ENCODE assay signal across 9 cellular contexts in genomic region chr10:27258838-27259532, GRCh38. TPM values are rescaled to one million over a fixed set of nuclear protein-coding genes. Genes with fewer than 3 reads are reported as not detected.
DNase-seq lines count a peak whose midpoint lies in the region; ATAC-seq, FAIRE-seq and TF ChIP-seq lines count a peak whose summit lies in the region.
"Had no signal": no experiment of that assay in that cellular context is flagged by ENCODE, and none has a peak within 500 bp of the region (broad histone marks: within the 10 kb centered on the region; RNA-seq: fewer than 3 reads in every experiment).

No MANE protein-coding gene starts in this region.

- H3K4me1 Mint-ChIP-seq in activated T-helper 17 cell treated with anti-CD3 and anti-CD28 coated beads, Interleukin-2, amount 50 U/mL, for 72 hours: peaks cover 11% of the 10 kb centered on the region

- H3K27ac Mint-ChIP-seq in activated T-helper 17 cell treated with anti-CD3 and anti-CD28 coated beads, Interleukin-2, amount 50 U/mL, for 72 hours: peak overlapping the region; percentile 44

- no peak overlapping the region for H3K9ac ChIP-seq in rectal smooth muscle tissue (ENCODE audit: low read length)

- no peak for TF ChIP-seq CTCF in left ventricle myocardium inferior (IDR thresholded peaks at IDR 0.05; ENCODE audit: borderline replicate concordance)

- DNase-seq in left ventricle myocardium inferior: no peak
- no peak for DNase-seq in HEK293T (ENCODE audit: extremely low spot score)
- no peak for DNase-seq in RCC 7860 (ENCODE audit: low spot score)

- POLR2A ChIA-PET in HEK293T (lab: Yijun Ruan, JAX): interaction anchor here (1.4 kb wide), 1 partner anchor 17 kb away, joined by 3 read pairs; no protein-coding TSS in a partner anchor

- FAIRE-seq in RCC 7860 (lab: Jason Lieb, UNC): no peak
- FAIRE-seq: islet of Langerhans had no signal

- peaks cover 18% of the 10 kb centered on the region for H3K27me3 Mint-ChIP-seq in activated T-helper 17 cell treated with anti-CD3 and anti-CD28 coated beads, Interleukin-2, amount 50 U/mL, for 72 hours

- no peaks in the 10 kb centered on the region for H3K36me3 ChIP-seq in left ventricle myocardium inferior
- H3K36me3 ChIP-seq in rectal smooth muscle tissue (ENCODE audit: control insufficient read depth, insufficient read depth, low read length): no peaks in the 10 kb centered on the region

- ATAC-seq in HG02588 (IDR thresholded peaks at IDR 0.05; ENCODE audit: unreplicated experiment) (peak; percentile 64), HG02870 (IDR thresholded peaks at IDR 0.05; ENCODE audit: unreplicated experiment) (no peak)
- ATAC-seq in activated T-helper 17 cell treated with anti-CD3 and anti-CD28 coated beads, Interleukin-2, amount 50 U/mL, for 72 hours (replicated peaks): peak; percentile 69

- no peaks in the 10 kb centered on the region for H3K36me3 Mint-ChIP-seq in activated T-helper 17 cell treated with anti-CD3 and anti-CD28 coated beads, Interleukin-2, amount 50 U/mL, for 72 hours (ENCODE audit: low read depth)

- H3K4me3 Mint-ChIP-seq in activated T-helper 17 cell treated with anti-CD3 and anti-CD28 coated beads, Interleukin-2, amount 50 U/mL, for 72 hours: peak overlapping the region; percentile 86

- H3K27me3 ChIP-seq in left ventricle myocardium inferior (ENCODE audit: low read depth) (peaks cover 44% of the 10 kb centered on the region), rectal smooth muscle tissue (ENCODE audit: control insufficient read depth, insufficient read depth, low read length) (peaks cover 3% of the 10 kb centered on the region)

- H3K4me1 ChIP-seq in left ventricle myocardium inferior: peaks cover 12% of the 10 kb centered on the region
- no peaks in the 10 kb centered on the region for H3K4me1 ChIP-seq in rectal smooth muscle tissue (ENCODE audit: control insufficient read depth, insufficient read depth, low read length)

- CTCF ChIA-PET in HEK293T (lab: Yijun Ruan, JAX): no interaction called here

- H3K27ac ChIP-seq in left ventricle myocardium inferior (replicated peaks): no peak overlapping the region
- no peak overlapping the region for H3K27ac ChIP-seq in rectal smooth muscle tissue (ENCODE audit: low read depth, low read length)

- intact Hi-C loops in left ventricle myocardium inferior (cut with micrococcal nuclease): no loop called here

- H3K9me3 Mint-ChIP-seq in activated T-helper 17 cell treated with anti-CD3 and anti-CD28 coated beads, Interleukin-2, amount 50 U/mL, for 72 hours: no peaks in the 10 kb centered on the region

- H3K4me3 ChIP-seq in GM08714 (ENCODE audit: low read length): peak overlapping the region; percentile 54; the same call in 1 of the 2 replicates
- peak overlapping the region; percentile 72 for H3K4me3 ChIP-seq in left ventricle myocardium inferior
- peak overlapping the region; percentile 65 for H3K4me3 ChIP-seq in rectal smooth muscle tissue (ENCODE audit: low read length)

- no peaks in the 10 kb centered on the region for H3K9me3 ChIP-seq in left ventricle myocardium inferior (replicated peaks)

TF ChIP-seq in HEK293T, 16 proteins besides CTCF, POLR2A, EP300 and RAD21:
- TF ChIP-seq FOXA1 (IDR thresholded peaks at IDR 0.05): no peak
- TF ChIP-seq CTBP1 (IDR thresholded peaks at IDR 0.05; ENCODE audit: borderline replicate concordance): no peak
- no peak for TF ChIP-seq HDGF (IDR thresholded peaks at IDR 0.05; ENCODE audit: borderline replicate concordance)
- no peak for TF ChIP-seq SUZ12 (IDR thresholded peaks at IDR 0.05)
- TF ChIP-seq ZNF384 (IDR thresholded peaks at IDR 0.05): no peak
- no peak for TF ChIP-seq L3MBTL2 (conservative IDR thresholded peaks at IDR 0.05)
- TF ChIP-seq FOXM1 (IDR thresholded peaks at IDR 0.05; ENCODE audit: borderline replicate concordance): no peak
- TF ChIP-seq LEF1 (IDR thresholded peaks at IDR 0.05; ENCODE audit: borderline replicate concordance): no peak
- no peak for TF ChIP-seq NFRKB (IDR thresholded peaks at IDR 0.05)
- TF ChIP-seq TARDBP (IDR thresholded peaks at IDR 0.05): no peak
- no peak for TF ChIP-seq BHLHE40 (IDR thresholded peaks at IDR 0.05; ENCODE audit: borderline replicate concordance)
- no peak for TF ChIP-seq FOXK2 (IDR thresholded peaks at IDR 0.05)
- no peak for TF ChIP-seq ARNT (IDR thresholded peaks at IDR 0.05)
- TF ChIP-seq ELF4 (IDR thresholded peaks at IDR 0.05): no peak
- TF ChIP-seq SP1 (IDR thresholded peaks at IDR 0.05): no peak
- TF ChIP-seq PKNOX1 (IDR thresholded peaks at IDR 0.05): no peak

RNA-seq across cellular contexts. Expression of gene ACBD5, which starts 18.4 kb away (rescaled TPM):
- 10 to 100 TPM; 25.9 to 27.4 TPM for total RNA-seq in activated T-helper 17 cell treated with anti-CD3 and anti-CD28 coated beads, Interleukin-2, amount 50 U/mL, for 72 hours
- total RNA-seq in left ventricle myocardium inferior: 64.0 TPM
